23 cellular contexts compared by ENCODE assay signal in the genomic region with DNA sequence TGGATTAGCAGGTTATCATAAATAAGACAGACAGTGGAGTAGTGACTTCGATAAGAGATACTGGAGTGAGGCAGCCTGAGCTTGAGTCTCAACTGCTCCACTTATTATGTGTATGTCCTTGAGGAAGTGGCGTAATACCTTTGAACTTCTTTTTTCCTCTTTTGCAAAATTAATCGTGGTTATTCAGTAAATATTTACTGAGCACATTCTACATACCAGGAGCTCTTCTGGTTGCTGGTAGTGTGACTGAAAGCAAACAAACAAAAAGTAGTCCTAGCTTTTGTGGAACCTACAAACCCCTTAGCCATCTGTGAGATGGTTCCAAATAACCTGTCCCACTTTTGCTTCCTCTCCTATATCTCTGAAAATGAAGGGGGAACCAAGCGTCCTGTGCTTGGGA.
"Had no signal": no experiment of that assay in that cellular context is flagged by ENCODE, and none has a peak within 500 bp of the region (broad histone marks: within the 10 kb centered on the region; RNA-seq: fewer than 3 reads in every experiment).

No MANE protein-coding gene starts in this region.

- H3K9me3 ChIP-seq: stomach, suprapubic skin, thoracic aorta, thyroid gland, tibial artery, tibial nerve, transverse colon, upper lobe of left lung, upper lobe of right lung, uterus, vagina had no signal

- H3K4me1 ChIP-seq: stomach, suprapubic skin, thyroid gland, tibial artery, tibial nerve, transverse colon, upper lobe of left lung, upper lobe of right lung, uterus, vagina had no signal

- H3K36me3 ChIP-seq: stomach, suprapubic skin, thoracic aorta, thyroid gland, tibial artery, tibial nerve, transverse colon, upper lobe of left lung, upper lobe of right lung, uterus, vagina had no signal

- ATAC-seq: stimulated activated effector memory CD8-positive, alpha-beta T cell treated with anti-CD3 and anti-CD28 coated beads, Interleukin-12 subunit alpha, Interleukin-12 subunit beta, amount 100 ng/mL, for 72 hours; stimulated activated memory B cell treated with anti-CD40 and anti-IgM and Interleukin-4, amounts not matched to agents 10 μg/mL and 1 μg/mL and 100 μg/mL, for 72 hours; stimulated activated naive B cell treated with anti-CD40 and anti-IgM and Interleukin-4, amounts not matched to agents 10 μg/mL and 1 μg/mL and 100 μg/mL, for 72 hours; stimulated activated naive CD8-positive, alpha-beta T cell treated with anti-CD3 and anti-CD28 coated beads, Interleukin-15, amount 100 ng/mL, for 72 hours; stimulated activated naive CD8-positive, alpha-beta T cell treated with anti-CD3 and anti-CD28 coated beads, Interleukin-15, Interleukin-2, amounts not matched to agents 100 U/mL and 50 U/mL, for 24 hours; upper lobe of right lung had no signal

- H3K27me3 ChIP-seq: thyroid gland, tibial nerve, upper lobe of left lung, uterus, vagina had no signal

- H3K4me3 ChIP-seq: stomach, suprapubic skin, thoracic aorta, thyroid gland, tibial artery, tibial nerve, transverse colon, upper lobe of left lung, upper lobe of right lung, uterus, vagina had no signal

- H3K27ac ChIP-seq: stomach, suprapubic skin, thoracic aorta, thyroid gland, tibial artery, tibial nerve, transverse colon, upper lobe of left lung, upper lobe of right lung, uterus, vagina had no signal

- DNase-seq: stimulated activated CD4-positive, alpha-beta T cell treated with anti-CD3 and anti-CD28 coated beads, Interleukin-2, amount 100 ng/mL, for 48 hours; stimulated activated CD4-positive, alpha-beta T cell treated with anti-CD3 and anti-CD28 coated beads, Interleukin-4, amount 100 ng/mL, for 1 hour; stimulated activated CD4-positive, alpha-beta T cell treated with anti-CD3 and anti-CD28 coated beads, Interleukin-4, amount 100 ng/mL, for 24 hours; stimulated activated CD4-positive, alpha-beta T cell treated with anti-CD3 and anti-CD28 coated beads, Interleukin-4, amount 100 ng/mL, for 4 hours; stimulated activated CD8-positive, alpha-beta memory T cell treated with anti-CD3 and anti-CD28 coated beads, Interleukin-4, amount 100 ng/mL, for 48 hours; stimulated activated naive B cell treated with anti-CD40 and anti-IgM and Interleukin-4, amounts not matched to agents 10 μg/mL and 1 μg/mL and 100 μg/mL, for 72 hours; stimulated activated naive CD4-positive, alpha-beta T cell; stimulated activated naive CD4-positive, alpha-beta T cell treated with Interleukin-2 at 50 U/mL for 16 hours; stimulated activated naive CD8-positive, alpha-beta T cell treated with anti-CD3 and anti-CD28 coated beads, Interleukin-15, amount 100 ng/mL, for 72 hours; stimulated activated naive CD8-positive, alpha-beta T cell treated with anti-CD3 and anti-CD28 coated beads, Interleukin-15, Interleukin-2, amounts not matched to agents 100 U/mL and 50 U/mL, for 24 hours; stomach; thyroid gland; tibial artery; transverse colon; upper lobe of left lung; upper lobe of right lung; uterus had no signal
